ENCODE assay signal across 26 cellular contexts in the genomic region with DNA sequence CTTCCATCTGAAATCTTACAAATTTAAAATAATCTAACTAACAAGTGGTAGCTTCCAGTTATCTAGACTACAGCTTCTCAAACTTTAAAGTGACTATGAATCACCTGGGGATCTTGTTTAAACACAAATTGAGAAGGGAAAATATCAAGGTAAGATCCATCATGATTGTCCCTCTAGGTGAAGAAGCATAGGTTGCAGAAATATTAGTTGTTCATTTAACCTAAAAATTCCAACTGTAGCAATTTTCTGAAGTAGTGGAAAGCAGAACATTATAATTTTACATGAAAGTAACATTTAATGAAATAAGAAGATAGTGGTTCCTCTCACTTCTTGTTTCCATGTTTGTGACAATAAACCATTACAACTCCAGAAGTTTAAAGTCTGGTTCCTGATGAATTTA. TPM values are rescaled to one million over a fixed set of nuclear protein-coding genes. Genes with fewer than 3 reads are reported as not detected.
"Had no signal": no experiment of that assay in that cellular context is flagged by ENCODE, and none has a peak within 500 bp of the region (broad histone marks: within the 10 kb centered on the region; RNA-seq: fewer than 3 reads in every experiment).

No MANE protein-coding gene starts in this region.

- H3K27ac Mint-ChIP-seq: nephron progenitor cell, neural progenitor cell had no signal

- H3K27ac ChIP-seq: left ventricle myocardium inferior, neural progenitor cell, parathyroid adenoma, psoas muscle, right lobe of liver, testis, tibial artery, upper lobe of right lung had no signal

- H3K36me3 Mint-ChIP-seq: neural progenitor cell had no signal

- H3K4me3 ChIP-seq: left ventricle myocardium inferior, lung, mucosa of descending colon, neural progenitor cell, psoas muscle, right lobe of liver, stomach, testis, tibial artery, upper lobe of right lung had no signal

- H3K4me3 Mint-ChIP-seq: nephron progenitor cell; neural progenitor cell; stimulated activated naive B cell treated with anti-CD40 and anti-IgM and Interleukin-4, amounts not matched to agents 10 μg/mL and 1 μg/mL and 100 μg/mL, for 72 hours had no signal

- H3K27me3 Mint-ChIP-seq: stimulated activated naive B cell treated with anti-CD40 and anti-IgM and Interleukin-4, amounts not matched to agents 10 μg/mL and 1 μg/mL and 100 μg/mL, for 72 hours had no signal

- H3K36me3 ChIP-seq: left ventricle myocardium inferior, neural progenitor cell, neutrophil, right lobe of liver, tibial artery, upper lobe of right lung had no signal

- H3K4me1 Mint-ChIP-seq: nephron progenitor cell, neural progenitor cell had no signal

- H3K9me3 ChIP-seq: mucosa of descending colon, neutrophil, psoas muscle, right lobe of liver, testis, upper lobe of right lung had no signal

- H3K27me3 ChIP-seq: neural progenitor cell, neutrophil, right lobe of liver, stomach, testis, tibial artery, upper lobe of right lung had no signal

- ATAC-seq: psoas muscle; stimulated activated naive CD8-positive, alpha-beta T cell treated with anti-CD3 and anti-CD28 coated beads, Interleukin-15, Interleukin-2, amounts not matched to agents 100 U/mL and 50 U/mL, for 24 hours; upper lobe of right lung had no signal

- DNase-seq: hypothalamus; islet precursor cell; left ventricle myocardium inferior; midbrain; mucosa of descending colon; naive thymus-derived CD4-positive, alpha-beta T cell; nephron progenitor cell; occipital lobe; psoas muscle; right lobe of liver; stimulated activated CD4-positive, alpha-beta T cell treated with anti-CD3 and anti-CD28 coated beads, Interleukin-12 subunit alpha, Interleukin-12 subunit beta, amount 100 ng/mL, for 4 hours; stimulated activated CD4-positive, alpha-beta T cell treated with anti-CD3 and anti-CD28 coated beads, Interleukin-15, amount 100 ng/mL, for 24 hours; stimulated activated CD4-positive, alpha-beta T cell treated with anti-CD3 and anti-CD28 coated beads, Interleukin-2, amount 100 ng/mL, for 24 hours; stimulated activated CD4-positive, alpha-beta T cell treated with anti-CD3 and anti-CD28 coated beads, Interleukin-4, amount 100 ng/mL, for 1 hour; stimulated activated naive B cell treated with anti-CD40 and anti-IgM and Interleukin-4, amounts not matched to agents 10 μg/mL and 1 μg/mL and 100 μg/mL, for 72 hours; stimulated activated naive CD8-positive, alpha-beta T cell treated with anti-CD3 and anti-CD28 coated beads, Interleukin-15, Interleukin-2, amounts not matched to agents 100 U/mL and 50 U/mL, for 24 hours; stomach; testis; tibial artery; trophoblast cell; upper lobe of right lung had no signal

- FAIRE-seq: urothelium cell line had no signal

- H3K4me1 ChIP-seq: left ventricle myocardium inferior, neural progenitor cell, parathyroid adenoma, psoas muscle, testis, upper lobe of right lung had no signal

RNA-seq across cellular contexts. Expression of gene GALNT3, which starts 17.3 kb away (rescaled TPM):
- polyA plus RNA-seq: naive thymus-derived CD4-positive, alpha-beta T cell had no signal
